ENCODE assay signal across 29 cellular contexts in the genomic region with DNA sequence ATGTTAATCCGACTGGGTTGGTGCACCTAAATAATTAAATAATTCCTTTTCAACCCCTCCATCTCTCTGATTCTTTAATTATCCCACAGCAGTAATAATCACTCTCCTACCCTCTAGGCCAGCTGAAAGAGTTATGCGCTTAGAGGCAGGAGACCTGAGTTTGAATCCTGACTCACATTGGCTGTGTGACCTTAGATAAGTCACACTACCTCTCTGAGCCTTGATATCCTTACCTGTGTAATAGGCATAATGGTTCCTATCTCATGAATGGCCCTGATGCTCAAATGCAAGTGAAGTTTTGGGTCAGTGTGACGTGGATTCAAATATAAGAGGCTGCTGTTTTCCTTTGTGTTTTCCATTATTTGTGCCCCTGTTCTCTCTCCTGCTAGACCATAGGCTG. TPM values are rescaled to one million over a fixed set of nuclear protein-coding genes. Genes with fewer than 3 reads are reported as not detected.
DNase-seq lines count a peak whose midpoint lies in the region; ATAC-seq, FAIRE-seq and TF ChIP-seq lines count a peak whose summit lies in the region.
"Had no signal": no experiment of that assay in that cellular context is flagged by ENCODE, and none has a peak within 500 bp of the region (broad histone marks: within the 10 kb centered on the region; RNA-seq: fewer than 3 reads in every experiment).

No MANE protein-coding gene starts in this region.

- no peaks in the 10 kb centered on the region for H3K27me3 ChIP-seq in gastroesophageal sphincter
- H3K27me3 ChIP-seq: MG63 had no signal

- H3K36me3 Mint-ChIP-seq in Calu3 (ENCODE audit: insufficient read depth, unreplicated experiment), result no peaks in the 10 kb centered on the region
- no peaks in the 10 kb centered on the region for H3K36me3 Mint-ChIP-seq in progenitor cell of endocrine pancreas (ENCODE audit: insufficient read depth)
- H3K36me3 Mint-ChIP-seq in endothelial cell (ENCODE audit: low read depth, unreplicated experiment), result no peaks in the 10 kb centered on the region
- H3K36me3 Mint-ChIP-seq: CD4-positive, alpha-beta memory T cell had no signal

- DNase-seq in A549 (ENCODE audit: low read depth in 1 of 2, low spot score in 1 of 2) (no peak), Calu3 (no peak), progenitor cell of endocrine pancreas (ENCODE audit: low spot score, unreplicated experiment) (no peak), endothelial cell (ENCODE audit: low spot score) (no peak), HuH-7 (ENCODE audit: low spot score) (no peak)
- DNase-seq in activated naive CD4-positive, alpha-beta T cell treated with Interleukin-2 at 50 U/mL for 16 hours, result no peak
- DNase-seq: AML-193; CD4-positive, alpha-beta memory T cell; COR-L47; DMS 273 treated with DMSO at 0.1 percent for 48 hours; DMS79; EL; GDM1; KG1; MG63; NCI-H1105 treated with DMSO at 0.1 percent for 48 hours; NCI-H146; NCI-H1930; NCI-H2107; NCI-H446; NCI-H524 treated with DMSO at 0.1 percent for 48 hours; NCI-H774 had no signal

- H3K9me3 Mint-ChIP-seq in Calu3 (ENCODE audit: low read depth, unreplicated experiment), result no peaks in the 10 kb centered on the region
- H3K9me3 Mint-ChIP-seq in progenitor cell of endocrine pancreas (ENCODE audit: low read depth), result no peaks in the 10 kb centered on the region
- no peaks in the 10 kb centered on the region for H3K9me3 Mint-ChIP-seq in endothelial cell (ENCODE audit: unreplicated experiment)
- H3K9me3 Mint-ChIP-seq: CD4-positive, alpha-beta memory T cell had no signal

- TF ChIP-seq RAD21 in A549 (conservative IDR thresholded peaks at IDR 0.05 in 1 of 2, IDR thresholded peaks at IDR 0.05 in 1 of 2), result no peak

- H3K36me3 ChIP-seq in gastroesophageal sphincter, result no peaks in the 10 kb centered on the region
- H3K36me3 ChIP-seq: MG63 had no signal

- peak overlapping the region; percentile 28 for H3K27ac Mint-ChIP-seq in Calu3 (ENCODE audit: unreplicated experiment)
- peak overlapping the region; percentile 97 for H3K27ac Mint-ChIP-seq in progenitor cell of endocrine pancreas
- H3K27ac Mint-ChIP-seq in endothelial cell (ENCODE audit: unreplicated experiment), result no peak overlapping the region
- H3K27ac Mint-ChIP-seq: CD4-positive, alpha-beta memory T cell had no signal

- no peaks in the 10 kb centered on the region for H3K27me3 Mint-ChIP-seq in Calu3 (ENCODE audit: unreplicated experiment)
- H3K27me3 Mint-ChIP-seq in progenitor cell of endocrine pancreas, result no peaks in the 10 kb centered on the region
- H3K27me3 Mint-ChIP-seq in endothelial cell (ENCODE audit: unreplicated experiment), result peaks cover 5% of the 10 kb centered on the region
- H3K27me3 Mint-ChIP-seq: CD4-positive, alpha-beta memory T cell had no signal

- H3K4me3 Mint-ChIP-seq in Calu3 (ENCODE audit: low read depth, unreplicated experiment) (no peak overlapping the region), progenitor cell of endocrine pancreas (ENCODE audit: low read depth) (no peak overlapping the region), endothelial cell (ENCODE audit: unreplicated experiment) (no peak overlapping the region)
- H3K4me3 Mint-ChIP-seq: CD4-positive, alpha-beta memory T cell had no signal

- TF ChIP-seq POLR2A in A549 (IDR thresholded peaks at IDR 0.05; ENCODE audit: low read length) (no peak), gastroesophageal sphincter (IDR thresholded peaks at IDR 0.05) (no peak)

- BruUV-seq in Calu3 (replicated peaks; lab: Mats Ljungman, UMichigan), result no TSS peak

- CTCF ChIA-PET in A549 (lab: Yijun Ruan, JAX), result interaction anchor here (0.9 to 1.8 kb wide), 2 partner anchors 14 to 32 kb away, joined by 4 to 5 read pairs; no protein-coding TSS in a partner anchor
- CTCF ChIA-PET in Calu3 (lab: Charles Lee), result interaction anchor here (0.6 kb wide), 1 partner anchor 279 kb away, joined by 5 read pairs; a partner anchor contains a TSS

- intact Hi-C loops in Calu3 (cut with micrococcal nuclease; ENCODE audit: unreplicated experiment), result no loop called here

- TF ChIP-seq EP300 in A549 (IDR thresholded peaks at IDR 0.05), result no peak
- no peak for TF ChIP-seq EP300 in gastroesophageal sphincter (IDR thresholded peaks at IDR 0.05)

- H3K4me1 ChIP-seq in A549, result peaks cover 27% of the 10 kb centered on the region
- peaks cover 0 to 21% (median 4%) of the 10 kb centered on the region in 3 donors for H3K4me1 ChIP-seq in gastroesophageal sphincter

- FAIRE-seq in A549 (lab: Jason Lieb, UNC), result no peak
- FAIRE-seq: A204.1, GM12878, H54, RCC 7860 had no signal

- ATAC-seq in A549 (no peak), gastroesophageal sphincter (no peak), GM21515 (IDR thresholded peaks at IDR 0.05; ENCODE audit: unreplicated experiment) (no peak)
- ATAC-seq: GM12878 had no signal

- 90% methylated on average over 3 of the region's 3 CpGs for WGBS in A549 (ENCODE audit: missing lambda C conversion rate)
- 72 to 93% methylated on average over 2 to 3 of the region's 3 CpGs for WGBS in gastroesophageal sphincter (ENCODE audit: low coverage in 1 of 2), 2 donors

- H3K4me2 ChIP-seq in A549, result no peak overlapping the region
- H3K4me2 ChIP-seq: SK-N-SH had no signal

- H3K27ac ChIP-seq in A549, result no peak overlapping the region
- H3K27ac ChIP-seq in gastroesophageal sphincter, result peak overlapping the region in 3 of 4 donors; percentile 17 to 48 (median 35)

- H3K9me3 ChIP-seq in A549, result no peaks in the 10 kb centered on the region
- H3K9me3 ChIP-seq in gastroesophageal sphincter, result no peaks in the 10 kb centered on the region
- H3K9me3 ChIP-seq: MG63, SK-N-SH had no signal

- peaks cover 19% of the 10 kb centered on the region for H3K4me1 Mint-ChIP-seq in Calu3 (ENCODE audit: low read depth, unreplicated experiment)
- peaks cover 45% of the 10 kb centered on the region for H3K4me1 Mint-ChIP-seq in progenitor cell of endocrine pancreas (ENCODE audit: low read depth)
- no peaks in the 10 kb centered on the region for H3K4me1 Mint-ChIP-seq in endothelial cell (ENCODE audit: unreplicated experiment)
- H3K4me1 Mint-ChIP-seq: CD4-positive, alpha-beta memory T cell had no signal

- H3K4me3 ChIP-seq in A549, result no peak overlapping the region
- H3K4me3 ChIP-seq in gastroesophageal sphincter, result no peak overlapping the region
- H3K4me3 ChIP-seq: GM12878, MG63 had no signal

- POLR2A ChIA-PET in A549 (lab: Yijun Ruan, JAX), result no interaction called here

- TF ChIP-seq CTCF in A549 (IDR thresholded peaks at IDR 0.05) (no peak), Calu3 (IDR thresholded peaks at IDR 0.05; ENCODE audit: unreplicated experiment) (no peak), gastroesophageal sphincter (IDR thresholded peaks at IDR 0.05) (no peak), progenitor cell of endocrine pancreas (IDR thresholded peaks at IDR 0.05; ENCODE audit: unreplicated experiment) (no peak), endothelial cell (IDR thresholded peaks at IDR 0.05; ENCODE audit: unreplicated experiment) (no peak)

TF ChIP-seq in A549, 52 proteins besides CTCF, POLR2A, EP300 and RAD21:
- TF ChIP-seq MYC (IDR thresholded peaks at IDR 0.05; ENCODE audit: borderline replicate concordance, low read length) (no peak), ZFP36 (IDR thresholded peaks at IDR 0.05; ENCODE audit: borderline replicate concordance, partially characterized antibody) (peak; percentile 27)
TF ChIP-seq in A549: peak in this region for 1.

RNA-seq across cellular contexts. Expression of a gene that starts 8.1 kb away (rescaled TPM):
- polyA plus RNA-seq in A549 (2011; rRNA removed), result 2.6 and 2.7 TPM in 2 replicates
- polyA plus RNA-seq in A549 (2012; cell fraction: cytosol; rRNA removed), result 2.2 and 2.7 TPM in 2 replicates
- polyA plus RNA-seq in A549 (2012; cell fraction: nucleus; rRNA removed), result 2.9 and 3.0 TPM in 2 replicates
- polyA plus RNA-seq in A549 (2017; fragmentation: RNase III; extraction: RNeasy Plus Mini Kit Qiagen cat#74134 plus additional on column Dnase treatment), result 7.3 to 8.7 TPM (median 8.5 TPM) in 3 replicates
- polyA minus RNA-seq in A549 (2011; rRNA and poly(A)+ RNA removed), result 2.7 and 3.8 TPM in 2 replicates
- total RNA-seq in Calu3 (2022), result 0.42 and 1.0 TPM in 2 replicates
- 1 to 10 TPM in 1 of 4 donors, under 1 TPM in 1, not detected in 2; 0.31 to 2.4 TPM for total RNA-seq in gastroesophageal sphincter
- 0.62 and 0.84 TPM in 2 replicates for total RNA-seq in progenitor cell of endocrine pancreas
- 0.59 TPM for total RNA-seq in endothelial cell (ENCODE audit: unreplicated experiment)
- total RNA-seq: CD4-positive, alpha-beta memory T cell; GM12878 had no signal
- polyA plus RNA-seq: CD4-positive, alpha-beta memory T cell had no signal

RNA-seq across cellular contexts. Expression of a gene that starts 39.1 kb away (rescaled TPM):
- polyA plus RNA-seq in A549 (2011; rRNA removed) (1.7 and 2.1 TPM in 2 replicates), A549 (2017; fragmentation: RNase III; extraction: RNeasy Plus Mini Kit Qiagen cat#74134 plus additional on column Dnase treatment) (1.2 to 1.5 TPM (median 1.4 TPM) in 3 replicates)
- 2.4 and 2.5 TPM in 2 replicates for polyA plus RNA-seq in A549 (2012; cell fraction: cytosol; rRNA removed)
- 5.0 and 5.3 TPM in 2 replicates for polyA plus RNA-seq in A549 (2012; cell fraction: nucleus; rRNA removed)
- 1.6 and 2.0 TPM in 2 replicates for polyA minus RNA-seq in A549 (2011; rRNA and poly(A)+ RNA removed)
- total RNA-seq in Calu3 (2022) (1.3 and 2.0 TPM in 2 replicates), gastroesophageal sphincter (under 1 TPM in 2 of 4 donors, not detected in 2; 0.57 to 0.58 TPM), progenitor cell of endocrine pancreas (0.13 and 0.26 TPM in 2 replicates), endothelial cell (ENCODE audit: unreplicated experiment) (not detected)
- total RNA-seq: CD4-positive, alpha-beta memory T cell; GM12878 had no signal
- polyA plus RNA-seq: CD4-positive, alpha-beta memory T cell; GM12878 had no signal

Comparison
In these comparisons a context has a peak if more than half of its experiments do, and no peak if none do; other contexts are left out.
1. H3K27ac ChIP-seq: peak in gastroesophageal sphincter (3 of 4); none in A549 (0 of 2).